In genomic region chr1:207312604-207312920, GRCh38 we compare ENCODE assay signal across 14 cellular contexts. TPM values are rescaled to one million over a fixed set of nuclear protein-coding genes. Genes with fewer than 3 reads are reported as not detected.
DNase-seq lines count a peak whose midpoint lies in the region; ATAC-seq and TF ChIP-seq lines count a peak whose summit lies in the region.
"Had no signal": no experiment of that assay in that cellular context is flagged by ENCODE, and none has a peak within 500 bp of the region (broad histone marks: within the 10 kb centered on the region; RNA-seq: fewer than 3 reads in every experiment).

No MANE protein-coding gene starts in this region.

- no peak overlapping the region for H2BK15ac ChIP-seq in mesenchymal stem cell (ENCODE audit: low read depth, poor library complexity, severe bottlenecking)

- H2BK5ac ChIP-seq in mesenchymal stem cell (ENCODE audit: low read depth, low read length, poor library complexity, severe bottlenecking), result no peak overlapping the region

- peak overlapping the region; percentile 65 for H2AK5ac ChIP-seq in mesenchymal stem cell (ENCODE audit: low read length, severe bottlenecking)

- H3K36me3 Mint-ChIP-seq in CD14-positive monocyte, result no peaks in the 10 kb centered on the region

- no peak overlapping the region for H3K4me3 ChIP-seq in AG09309 (ENCODE audit: control insufficient read depth, low read depth, low read length)
- no peak overlapping the region for H3K4me3 ChIP-seq in adipocyte (ENCODE audit: low read length)
- H3K4me3 ChIP-seq in mesenchymal stem cell (ENCODE audit: insufficient read depth in 1 of 2, low read depth in 1 of 2, low read length in 2 of 2), result no peak overlapping the region
- no peak overlapping the region for H3K4me3 ChIP-seq in gastroesophageal sphincter
- H3K4me3 ChIP-seq: A549 had no signal

- H2BK120ac ChIP-seq in mesenchymal stem cell (ENCODE audit: low read depth, low read length), result no peak overlapping the region

- peaks cover 0 to 6% (median 0%) of the 10 kb centered on the region in 7 donors for H3K9me3 Mint-ChIP-seq in CD14-positive monocyte
- H3K9me3 Mint-ChIP-seq: CD4-positive, alpha-beta T cell had no signal

- TF ChIP-seq CTCF in AG09309 (IDR thresholded peaks at IDR 0.05; ENCODE audit: control insufficient read depth, insufficient read depth, low read depth, low read length, missing control alignments) (no peak), CD14-positive monocyte (IDR thresholded peaks at IDR 0.05) (no peak), gastroesophageal sphincter (IDR thresholded peaks at IDR 0.05) (no peak)

- H3K27ac ChIP-seq in mesenchymal stem cell (ENCODE audit: low read length, poor library complexity, severe bottlenecking) (no peak overlapping the region), gastroesophageal sphincter (no peak overlapping the region)

- TF ChIP-seq EP300 in gastroesophageal sphincter (IDR thresholded peaks at IDR 0.05), result no peak

- peak overlapping the region in 1 of 2 experiments; percentile 40 for H3K23ac ChIP-seq in mesenchymal stem cell (ENCODE audit: low read length in 2 of 2)

- H3K27ac Mint-ChIP-seq in CD14-positive monocyte, result peak overlapping the region; percentile 44 to 95 (median 86)
- H3K27ac Mint-ChIP-seq: CD4-positive, alpha-beta T cell had no signal

- no peak overlapping the region for H3K14ac ChIP-seq in mesenchymal stem cell (ENCODE audit: low read length in 2 of 2)

- H3K4me3 Mint-ChIP-seq in CD14-positive monocyte, result no peak overlapping the region
- H3K4me3 Mint-ChIP-seq: CD4-positive, alpha-beta T cell had no signal

- no peak overlapping the region for H2BK12ac ChIP-seq in mesenchymal stem cell (ENCODE audit: low read length in 2 of 2)

- H3K27me3 ChIP-seq in adipocyte (replicated peaks; ENCODE audit: control insufficient read depth, insufficient read depth, low read length) (no peaks in the 10 kb centered on the region), mesenchymal stem cell (ENCODE audit: control insufficient read depth in 1 of 2, insufficient read depth in 1 of 2, low read length in 2 of 2) (no peaks in the 10 kb centered on the region), gastroesophageal sphincter (no peaks in the 10 kb centered on the region)

- no peak overlapping the region for H3K4me2 ChIP-seq in mesenchymal stem cell (ENCODE audit: low read length, poor library complexity, severe bottlenecking)
- H3K4me2 ChIP-seq: A549 had no signal

- no peak overlapping the region for H3K18ac ChIP-seq in mesenchymal stem cell (ENCODE audit: low read depth in 1 of 2, low read length in 2 of 2)

- H3K9ac ChIP-seq in adipocyte (ENCODE audit: low read length) (no peak overlapping the region), mesenchymal stem cell (ENCODE audit: low read length) (no peak overlapping the region)

- H3K4ac ChIP-seq in mesenchymal stem cell (ENCODE audit: low read depth in 1 of 2, low read length in 2 of 2), result no peak overlapping the region

- DNase-seq in AG09309 (ENCODE audit: low read depth) (peak; percentile 61), CD14-positive monocyte (ENCODE audit: low spot score) (no peak), adipocyte (ENCODE audit: low read depth) (peak; percentile 59), mesenchymal stem cell (no peak), NCI-H2196 (lab: John Stamatoyannopoulos, UW; ENCODE audit: unreplicated experiment) (no peak), HuH-7 (ENCODE audit: low spot score) (no peak)
- DNase-seq: CD4-positive, alpha-beta T cell; DMS79; H7; NCI-H1105; NCI-H1694 treated with DMSO at 0.1 percent for 48 hours had no signal

- 100% methylated on average over 1 of the region's 1 CpG for WGBS in mesenchymal stem cell
- 71 to 85% methylated on average over 1 of the region's 1 CpG for WGBS in gastroesophageal sphincter (ENCODE audit: low coverage in 1 of 2), 2 donors

- ATAC-seq in HG03378 (IDR thresholded peaks at IDR 0.05; ENCODE audit: unreplicated experiment) (no peak), gastroesophageal sphincter (no peak)
- ATAC-seq: A549 had no signal

- no peaks in the 10 kb centered on the region for H3K9me3 ChIP-seq in adipocyte (ENCODE audit: control insufficient read depth, low read length)
- no peaks in the 10 kb centered on the region for H3K9me3 ChIP-seq in mesenchymal stem cell (ENCODE audit: control insufficient read depth, low read length)
- H3K9me3 ChIP-seq in gastroesophageal sphincter, result no peaks in the 10 kb centered on the region
- H3K9me3 ChIP-seq: A549 had no signal

- H3K4me1 ChIP-seq in adipocyte (ENCODE audit: control insufficient read depth, insufficient read depth, low read length), result peaks cover 16% of the 10 kb centered on the region
- no peaks in the 10 kb centered on the region for H3K4me1 ChIP-seq in mesenchymal stem cell (ENCODE audit: control insufficient read depth, insufficient read depth, low read depth, low read length)
- peaks cover 0 to 10% (median 4%) of the 10 kb centered on the region in 3 donors for H3K4me1 ChIP-seq in gastroesophageal sphincter

- H3K79me1 ChIP-seq in mesenchymal stem cell (replicated peaks; ENCODE audit: low read length, poor library complexity, severe bottlenecking), result no peaks in the 10 kb centered on the region

- H3K36me3 ChIP-seq in adipocyte (ENCODE audit: control insufficient read depth, insufficient read depth, low read length, severe bottlenecking), result no peaks in the 10 kb centered on the region
- H3K36me3 ChIP-seq in mesenchymal stem cell (ENCODE audit: control insufficient read depth in 1 of 2, insufficient read depth in 2 of 2, low read depth in 1 of 2, low read length in 2 of 2), result no peaks in the 10 kb centered on the region
- no peaks in the 10 kb centered on the region for H3K36me3 ChIP-seq in gastroesophageal sphincter

- H3K27me3 Mint-ChIP-seq in CD14-positive monocyte (ENCODE audit: low read depth in 3 of 3), result peaks cover 0 to under 1% (median 0%) of the 10 kb centered on the region in 3 donors
- H3K27me3 Mint-ChIP-seq: CD4-positive, alpha-beta T cell had no signal

- H4K91ac ChIP-seq in mesenchymal stem cell (ENCODE audit: low read length), result no peak overlapping the region

- H4K8ac ChIP-seq in mesenchymal stem cell (ENCODE audit: low read length), result no peak overlapping the region

- no peak overlapping the region for H2AFZ ChIP-seq in mesenchymal stem cell (ENCODE audit: low read depth, low read length)

- TF ChIP-seq POLR2A in gastroesophageal sphincter (IDR thresholded peaks at IDR 0.05), result no peak

- intact Hi-C loops in CD14-positive monocyte (cut with micrococcal nuclease), result loop anchor here (5.0 to 10.0 kb wide), 3 partner anchors 65 to 228 kb away; partner anchors contain the start of gene C4BPB (in 1 of the 2)

- peaks cover 77% of the 10 kb centered on the region for H3K4me1 Mint-ChIP-seq in CD14-positive monocyte

RNA-seq across cellular contexts. Expression of gene CD55, which starts 8.9 kb away (rescaled TPM):
- 100 to 1,000 TPM; 171 to 221 TPM for polyA plus RNA-seq in CD14-positive monocyte
- 11.8 TPM for polyA plus RNA-seq in mesenchymal stem cell (2013, experiment 1 of 2)
- 12.3 TPM for polyA plus RNA-seq in mesenchymal stem cell (2013, experiment 2 of 2)
- total RNA-seq in gastroesophageal sphincter, result 10 to 100 TPM; 24.7 to 78.4 (median 41.5) TPM

Comparison
In these comparisons a context has a peak if more than half of its experiments do, and no peak if none do; other contexts are left out.
1. DNase-seq: peak in AG09309 (single experiment) and adipocyte (single experiment); none in CD14-positive monocyte (single experiment), mesenchymal stem cell (single experiment), NCI-H2196 (single experiment) and HuH-7 (single experiment).